In genomic region chr2:228867406-228867805, GRCh38 we compare ENCODE assay signal across 27 cellular contexts.
"Had no signal": no experiment of that assay in that cellular context is flagged by ENCODE, and none has a peak within 500 bp of the region (broad histone marks: within the 10 kb centered on the region; RNA-seq: fewer than 3 reads in every experiment).

No MANE protein-coding gene starts in this region.

- ATAC-seq: stimulated activated effector memory CD8-positive, alpha-beta T cell treated with anti-CD3 and anti-CD28 coated beads, Interleukin-12 subunit alpha, Interleukin-12 subunit beta, amount 100 ng/mL, for 72 hours; stimulated activated memory B cell treated with anti-CD40 and anti-IgM and Interleukin-4, amounts not matched to agents 10 μg/mL and 1 μg/mL and 100 μg/mL, for 72 hours; stimulated activated naive B cell treated with anti-CD40 and anti-IgM and Interleukin-4, amounts not matched to agents 10 μg/mL and 1 μg/mL and 100 μg/mL, for 72 hours; stimulated activated naive CD8-positive, alpha-beta T cell treated with anti-CD3 and anti-CD28 coated beads, Interleukin-15, amount 100 ng/mL, for 72 hours; stimulated activated naive CD8-positive, alpha-beta T cell treated with anti-CD3 and anti-CD28 coated beads, Interleukin-15, Interleukin-2, amounts not matched to agents 100 U/mL and 50 U/mL, for 24 hours; upper lobe of right lung had no signal

- H3K27ac ChIP-seq: stomach, suprapubic skin, testis, thoracic aorta, thyroid gland, tibial artery, tibial nerve, transverse colon, upper lobe of left lung, upper lobe of right lung, uterus, vagina had no signal

- H3K4me3 Mint-ChIP-seq: stimulated activated effector memory CD8-positive, alpha-beta T cell treated with anti-CD3 and anti-CD28 coated beads, Interleukin-12 subunit alpha, Interleukin-12 subunit beta, amount 100 ng/mL, for 72 hours; stimulated activated memory B cell treated with anti-CD40 and anti-IgM and Interleukin-4, amounts not matched to agents 10 μg/mL and 1 μg/mL and 100 μg/mL, for 72 hours; stimulated activated naive B cell treated with anti-CD40 and anti-IgM and Interleukin-4, amounts not matched to agents 10 μg/mL and 1 μg/mL and 100 μg/mL, for 72 hours; stimulated activated naive CD8-positive, alpha-beta T cell treated with anti-CD3 and anti-CD28 coated beads, Interleukin-15, amount 100 ng/mL, for 72 hours; stimulated activated naive CD8-positive, alpha-beta T cell treated with anti-CD3 and anti-CD28 coated beads, Interleukin-15, Interleukin-2, amounts not matched to agents 100 ng/mL and 50 ng/mL, for 24 hours; type B pancreatic cell had no signal

- H3K36me3 ChIP-seq: stomach, suprapubic skin, thoracic aorta, thyroid gland, tibial artery, tibial nerve, transverse colon, upper lobe of left lung, upper lobe of right lung, uterus, vagina had no signal

- H3K4me1 ChIP-seq: stomach, suprapubic skin, testis, thyroid gland, tibial artery, tibial nerve, transverse colon, upper lobe of right lung, uterus, vagina had no signal

- H3K4me3 ChIP-seq: stomach, suprapubic skin, testis, thoracic aorta, thyroid gland, tibial artery, tibial nerve, transverse colon, upper lobe of left lung, upper lobe of right lung, uterus, vagina had no signal

- H3K9me3 Mint-ChIP-seq: type B pancreatic cell had no signal

- DNase-seq: stimulated activated CD4-positive, alpha-beta T cell treated with anti-CD3 and anti-CD28 coated beads, Interleukin-2, amount 100 ng/mL, for 48 hours; stimulated activated CD4-positive, alpha-beta T cell treated with anti-CD3 and anti-CD28 coated beads, Interleukin-4, amount 100 ng/mL, for 1 hour; stimulated activated CD4-positive, alpha-beta T cell treated with anti-CD3 and anti-CD28 coated beads, Interleukin-4, amount 100 ng/mL, for 24 hours; stimulated activated CD4-positive, alpha-beta T cell treated with anti-CD3 and anti-CD28 coated beads, Interleukin-4, amount 100 ng/mL, for 4 hours; stimulated activated CD8-positive, alpha-beta memory T cell treated with anti-CD3 and anti-CD28 coated beads, Interleukin-4, amount 100 ng/mL, for 48 hours; stimulated activated naive B cell treated with anti-CD40 and anti-IgM and Interleukin-4, amounts not matched to agents 10 μg/mL and 1 μg/mL and 100 μg/mL, for 72 hours; stimulated activated naive CD4-positive, alpha-beta T cell; stimulated activated naive CD4-positive, alpha-beta T cell treated with Interleukin-2 at 50 U/mL for 16 hours; stimulated activated naive CD8-positive, alpha-beta T cell treated with anti-CD3 and anti-CD28 coated beads, Interleukin-15, amount 100 ng/mL, for 72 hours; stimulated activated naive CD8-positive, alpha-beta T cell treated with anti-CD3 and anti-CD28 coated beads, Interleukin-15, Interleukin-2, amounts not matched to agents 100 U/mL and 50 U/mL, for 24 hours; stomach; substantia nigra; testis; thyroid gland; tibial artery; transverse colon; upper lobe of left lung; upper lobe of right lung; uterus had no signal

- H3K27me3 Mint-ChIP-seq: stimulated activated memory B cell treated with anti-CD40 and anti-IgM and Interleukin-4, amounts not matched to agents 10 μg/mL and 1 μg/mL and 100 μg/mL, for 72 hours; stimulated activated naive B cell treated with anti-CD40 and anti-IgM and Interleukin-4, amounts not matched to agents 10 μg/mL and 1 μg/mL and 100 μg/mL, for 72 hours; stimulated activated naive CD8-positive, alpha-beta T cell treated with anti-CD3 and anti-CD28 coated beads, Interleukin-15, amount 100 ng/mL, for 72 hours; stimulated activated naive CD8-positive, alpha-beta T cell treated with anti-CD3 and anti-CD28 coated beads, Interleukin-15, Interleukin-2, amounts not matched to agents 100 ng/mL and 50 ng/mL, for 24 hours; type B pancreatic cell had no signal

- H3K36me3 Mint-ChIP-seq: stimulated activated effector memory CD8-positive, alpha-beta T cell treated with anti-CD3 and anti-CD28 coated beads, Interleukin-12 subunit alpha, Interleukin-12 subunit beta, amount 100 ng/mL, for 72 hours; stimulated activated memory B cell treated with anti-CD40 and anti-IgM and Interleukin-4, amounts not matched to agents 10 μg/mL and 1 μg/mL and 100 μg/mL, for 72 hours; stimulated activated naive B cell treated with anti-CD40 and anti-IgM and Interleukin-4, amounts not matched to agents 10 μg/mL and 1 μg/mL and 100 μg/mL, for 72 hours; type B pancreatic cell had no signal

- H3K27ac Mint-ChIP-seq: stimulated activated effector memory CD8-positive, alpha-beta T cell treated with anti-CD3 and anti-CD28 coated beads, Interleukin-12 subunit alpha, Interleukin-12 subunit beta, amount 100 ng/mL, for 72 hours; stimulated activated memory B cell treated with anti-CD40 and anti-IgM and Interleukin-4, amounts not matched to agents 10 μg/mL and 1 μg/mL and 100 μg/mL, for 72 hours; stimulated activated naive B cell treated with anti-CD40 and anti-IgM and Interleukin-4, amounts not matched to agents 10 μg/mL and 1 μg/mL and 100 μg/mL, for 72 hours; stimulated activated naive CD8-positive, alpha-beta T cell treated with anti-CD3 and anti-CD28 coated beads, Interleukin-15, amount 100 ng/mL, for 72 hours; stimulated activated naive CD8-positive, alpha-beta T cell treated with anti-CD3 and anti-CD28 coated beads, Interleukin-15, Interleukin-2, amounts not matched to agents 100 ng/mL and 50 ng/mL, for 24 hours; type B pancreatic cell had no signal

- H3K9me3 ChIP-seq: suprapubic skin, testis, thoracic aorta, thyroid gland, tibial artery, transverse colon, upper lobe of left lung, upper lobe of right lung, uterus, vagina had no signal

- H3K27me3 ChIP-seq: stomach, suprapubic skin, testis, thyroid gland, tibial artery, tibial nerve, transverse colon, upper lobe of left lung, upper lobe of right lung, uterus, vagina had no signal

- H3K4me1 Mint-ChIP-seq: stimulated activated effector memory CD8-positive, alpha-beta T cell treated with anti-CD3 and anti-CD28 coated beads, Interleukin-12 subunit alpha, Interleukin-12 subunit beta, amount 100 ng/mL, for 72 hours; stimulated activated memory B cell treated with anti-CD40 and anti-IgM and Interleukin-4, amounts not matched to agents 10 μg/mL and 1 μg/mL and 100 μg/mL, for 72 hours; stimulated activated naive B cell treated with anti-CD40 and anti-IgM and Interleukin-4, amounts not matched to agents 10 μg/mL and 1 μg/mL and 100 μg/mL, for 72 hours; stimulated activated naive CD8-positive, alpha-beta T cell treated with anti-CD3 and anti-CD28 coated beads, Interleukin-15, amount 100 ng/mL, for 72 hours had no signal
